8 cellular contexts compared by ENCODE assay signal in the genomic region with DNA sequence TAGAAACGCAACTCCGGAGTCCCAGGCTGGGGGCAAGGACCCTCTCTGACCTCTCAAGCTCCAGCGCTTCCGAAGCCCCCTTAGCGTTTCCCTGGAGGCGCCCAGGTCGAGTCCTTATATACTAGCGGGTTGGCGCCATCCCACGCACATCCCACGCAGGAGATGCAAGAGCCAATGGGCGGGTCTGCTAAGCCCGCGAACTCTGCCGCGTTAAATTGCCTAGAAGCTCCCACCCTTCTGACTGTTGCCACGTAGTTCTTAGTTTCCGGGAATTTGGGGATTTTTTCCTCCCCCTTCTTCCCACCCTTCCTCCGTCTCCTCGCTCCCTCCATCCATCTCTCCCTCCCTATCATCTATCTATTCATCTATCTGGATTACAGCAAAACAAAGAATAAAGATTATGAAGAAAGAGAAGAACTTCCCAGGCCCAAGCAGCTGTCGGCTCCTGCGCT. TPM values are rescaled to one million over a fixed set of nuclear protein-coding genes. Genes with fewer than 3 reads are reported as not detected.
DNase-seq lines count a peak whose midpoint lies in the region; ATAC-seq and TF ChIP-seq lines count a peak whose summit lies in the region.

A gene with protein sequence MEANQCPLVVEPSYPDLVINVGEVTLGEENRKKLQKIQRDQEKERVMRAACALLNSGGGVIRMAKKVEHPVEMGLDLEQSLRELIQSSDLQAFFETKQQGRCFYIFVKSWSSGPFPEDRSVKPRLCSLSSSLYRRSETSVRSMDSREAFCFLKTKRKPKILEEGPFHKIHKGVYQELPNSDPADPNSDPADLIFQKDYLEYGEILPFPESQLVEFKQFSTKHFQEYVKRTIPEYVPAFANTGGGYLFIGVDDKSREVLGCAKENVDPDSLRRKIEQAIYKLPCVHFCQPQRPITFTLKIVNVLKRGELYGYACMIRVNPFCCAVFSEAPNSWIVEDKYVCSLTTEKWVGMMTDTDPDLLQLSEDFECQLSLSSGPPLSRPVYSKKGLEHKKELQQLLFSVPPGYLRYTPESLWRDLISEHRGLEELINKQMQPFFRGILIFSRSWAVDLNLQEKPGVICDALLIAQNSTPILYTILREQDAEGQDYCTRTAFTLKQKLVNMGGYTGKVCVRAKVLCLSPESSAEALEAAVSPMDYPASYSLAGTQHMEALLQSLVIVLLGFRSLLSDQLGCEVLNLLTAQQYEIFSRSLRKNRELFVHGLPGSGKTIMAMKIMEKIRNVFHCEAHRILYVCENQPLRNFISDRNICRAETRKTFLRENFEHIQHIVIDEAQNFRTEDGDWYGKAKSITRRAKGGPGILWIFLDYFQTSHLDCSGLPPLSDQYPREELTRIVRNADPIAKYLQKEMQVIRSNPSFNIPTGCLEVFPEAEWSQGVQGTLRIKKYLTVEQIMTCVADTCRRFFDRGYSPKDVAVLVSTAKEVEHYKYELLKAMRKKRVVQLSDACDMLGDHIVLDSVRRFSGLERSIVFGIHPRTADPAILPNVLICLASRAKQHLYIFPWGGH (minus strand): TSS at position 90 of the 452 bp plus-strand sequence. CDS start 9,814 bp downstream, outside the sequence.

- H3K4me2 ChIP-seq in neuronal stem cell (ENCODE audit: insufficient read depth, low read length, poor library complexity, severe bottlenecking): peak within 1 kb of the TSS; percentile 57

- TF ChIP-seq CTCF in GM10248 (IDR thresholded peaks at IDR 0.05; ENCODE audit: control extremely low read depth, extremely low read depth, low read depth, missing control alignments): no peak
- TF ChIP-seq CTCF in foreskin fibroblast (IDR thresholded peaks at IDR 0.05; ENCODE audit: low read depth, low read length): no peak
- TF ChIP-seq CTCF in WERI-Rb-1 (IDR thresholded peaks at IDR 0.05; ENCODE audit: low read depth, low read length): no peak

- no peaks in the 10 kb centered on the region for H3K36me3 ChIP-seq in neuronal stem cell (replicated peaks in 1 of 2; ENCODE audit: control insufficient read depth in 2 of 2, insufficient read depth in 2 of 2, low read length in 2 of 2)
- H3K36me3 ChIP-seq in subcutaneous abdominal adipose tissue (ENCODE audit: control insufficient read depth in 5 of 5, insufficient read depth in 5 of 5, low read length in 5 of 5): peaks cover 0 to 6% (median 3%) of the 10 kb centered on the region in 5 donors
- no peaks in the 10 kb centered on the region for H3K36me3 ChIP-seq in WERI-Rb-1

- no peaks in the 10 kb centered on the region for H3K79me1 ChIP-seq in neuronal stem cell (ENCODE audit: low read depth, low read length)

- WGBS in neuronal stem cell (ENCODE audit: extremely low coverage in 2 of 2, insufficient read length in 2 of 2, insufficient replicate concordance in 1 of 2), 2 donors: 100% methylated on average over 2 of the region's 22 CpGs; no CpG with 5 or more reads in 1 of the 2 donors

- H4K91ac ChIP-seq in neuronal stem cell (ENCODE audit: low read depth, low read length, poor library complexity): no peak within 1 kb of the TSS

- no peak within 1 kb of the TSS for H4K8ac ChIP-seq in neuronal stem cell (ENCODE audit: low read depth, low read length)

- H3K9me3 ChIP-seq in neuronal stem cell (replicated peaks in 1 of 2; ENCODE audit: control insufficient read depth in 2 of 2, insufficient read depth in 1 of 2, low read depth in 1 of 2, low read length in 2 of 2) (no peaks in the 10 kb centered on the region), subcutaneous abdominal adipose tissue (ENCODE audit: control insufficient read depth in 5 of 5, low read length in 5 of 5) (peaks cover 0 to 6% (median 3%) of the 10 kb centered on the region in 5 donors), WERI-Rb-1 (ENCODE audit: severe bottlenecking) (peaks cover 5% of the 10 kb centered on the region)

- DNase-seq in GM10248 (ENCODE audit: extremely low spot score): peak; percentile 85
- peak; percentile 78 for DNase-seq in activated gamma-delta T cell treated with anti-CD3 and anti-CD28 coated beads, Interleukin-2, amount 50 U/mL, for 16 hours (ENCODE audit: low read depth)
- DNase-seq in foreskin fibroblast: peak; percentile 88 to 91
- DNase-seq in neuronal stem cell (ENCODE audit: low spot score): no peak
- no peak for DNase-seq in WERI-Rb-1

- peak within 1 kb of the TSS; percentile 66 to 81 for H3K4me3 ChIP-seq in foreskin fibroblast (ENCODE audit: low read depth in 1 of 2, low read length in 2 of 2)
- H3K4me3 ChIP-seq in neuronal stem cell (ENCODE audit: low read length in 2 of 2): peak within 1 kb of the TSS in 1 of 2 donors; percentile 38
- peak within 1 kb of the TSS; percentile 64 to 87 (median 80) for H3K4me3 ChIP-seq in subcutaneous abdominal adipose tissue (ENCODE audit: low read depth in 1 of 5, low read length in 5 of 5)
- no peak within 1 kb of the TSS for H3K4me3 ChIP-seq in WERI-Rb-1 (ENCODE audit: low read depth, low read length)

- CTCF ChIA-PET in GM10248 (lab: Yijun Ruan, JAX): interaction anchor here (1.2 kb wide), 2 partner anchors 10 to 160 kb away, joined by 5 read pairs; no protein-coding TSS in a partner anchor

- H3K4me1 ChIP-seq in neuronal stem cell (ENCODE audit: control insufficient read depth in 2 of 2, insufficient read depth in 1 of 2, low read depth in 1 of 2, low read length in 2 of 2) (peaks cover 0 to 8% of the 10 kb centered on the region in 2 donors), subcutaneous abdominal adipose tissue (ENCODE audit: control insufficient read depth in 5 of 5, insufficient read depth in 5 of 5, low read length in 5 of 5) (peaks cover 1 to 37% (median 22%) of the 10 kb centered on the region in 5 donors)

- H2BK5ac ChIP-seq in neuronal stem cell (ENCODE audit: low read length): no peak within 1 kb of the TSS

- no peak within 1 kb of the TSS for H3K4ac ChIP-seq in neuronal stem cell (ENCODE audit: low read length)

- no peak within 1 kb of the TSS for H3K23ac ChIP-seq in neuronal stem cell (ENCODE audit: low read depth, low read length, poor library complexity)

- H3K27me3 ChIP-seq in neuronal stem cell (ENCODE audit: control insufficient read depth in 3 of 3, insufficient read depth in 3 of 3, low read depth in 1 of 3, low read length in 3 of 3) (peaks cover 13 to 62% (median 28%) of the 10 kb centered on the region in 3 experiments), subcutaneous abdominal adipose tissue (ENCODE audit: control insufficient read depth in 5 of 5, insufficient read depth in 4 of 5, low read length in 5 of 5) (peaks cover 0 to 8% (median 0%) of the 10 kb centered on the region in 5 donors), WERI-Rb-1 (ENCODE audit: insufficient read depth, low read depth, severe bottlenecking) (peaks cover 81% of the 10 kb centered on the region)

- H2AFZ ChIP-seq in neuronal stem cell (ENCODE audit: low read length): peak within 1 kb of the TSS; percentile 79

- H2BK120ac ChIP-seq in neuronal stem cell (ENCODE audit: low read depth, low read length): no peak within 1 kb of the TSS

- H3K9ac ChIP-seq in neuronal stem cell (ENCODE audit: low read depth, low read length, poor library complexity): no peak within 1 kb of the TSS
- H3K9ac ChIP-seq in subcutaneous abdominal adipose tissue (ENCODE audit: low read length in 5 of 5): peak within 1 kb of the TSS; percentile 76 to 92 (median 89)

- peak; percentile 90 for TF ChIP-seq POLR2A in Raji (IDR thresholded peaks at IDR 0.05; ENCODE audit: insufficient read depth, low read depth, low read length)

- H2AK5ac ChIP-seq in neuronal stem cell (ENCODE audit: low read depth, low read length): peak within 1 kb of the TSS; percentile 21

- no peak within 1 kb of the TSS for H2BK12ac ChIP-seq in neuronal stem cell (ENCODE audit: low read length)

- peak within 1 kb of the TSS; percentile 80 for H3K18ac ChIP-seq in neuronal stem cell (ENCODE audit: low read length)

- H3K27ac ChIP-seq in neuronal stem cell (replicated peaks; ENCODE audit: low read length) (no peak within 1 kb of the TSS), subcutaneous abdominal adipose tissue (ENCODE audit: low read depth, low read length) (peak within 1 kb of the TSS; percentile 98), WERI-Rb-1 (no peak within 1 kb of the TSS)

- peak; percentile 69 for ATAC-seq in HG03439 (IDR thresholded peaks at IDR 0.05; ENCODE audit: unreplicated experiment)

- peak within 1 kb of the TSS; percentile 8 for H3K14ac ChIP-seq in neuronal stem cell (ENCODE audit: low read length)

- POLR2A ChIA-PET in GM10248 (lab: Yijun Ruan, JAX): interaction anchor here (0.6 to 1.4 kb wide), 17 partner anchors 9 to 1050 kb away, joined by 3 to 7 read pairs (median 4); a partner anchor contains a TSS

- H2BK15ac ChIP-seq in neuronal stem cell (ENCODE audit: low read length): peak within 1 kb of the TSS; percentile 78

RNA-seq across cellular contexts. Expression of the gene that starts here (rescaled TPM):
- polyA plus RNA-seq in neuronal stem cell (2013, experiment 1 of 2): 0.07 TPM
- polyA plus RNA-seq in neuronal stem cell (2013, experiment 2 of 2): 0.08 TPM

Comparison
In these comparisons a context has a peak if more than half of its experiments do, and no peak if none do; other contexts are left out.
1. DNase-seq: peak in GM10248 (single experiment), activated gamma-delta T cell treated with anti-CD3 and anti-CD28 coated beads, Interleukin-2, amount 50 U/mL, for 16 hours (single experiment) and foreskin fibroblast (2 of 2); none in neuronal stem cell (single experiment) and WERI-Rb-1 (single experiment).